ENCODE assay signal across 9 cellular contexts in genomic region chr17:71460943-71461342, GRCh38.
DNase-seq lines count a peak whose midpoint lies in the region; ATAC-seq lines count a peak whose summit lies in the region.
"Had no signal": no experiment of that assay in that cellular context is flagged by ENCODE, and none has a peak within 500 bp of the region (broad histone marks: within the 10 kb centered on the region; RNA-seq: fewer than 3 reads in every experiment).

No MANE protein-coding gene starts in this region.

- H3K36me3 ChIP-seq in mesenchymal stem cell (ENCODE audit: control insufficient read depth in 1 of 2, insufficient read depth in 2 of 2, low read depth in 1 of 2, low read length in 2 of 2): no peaks in the 10 kb centered on the region
- H3K36me3 ChIP-seq: SJCRH30 had no signal

- H3K9me3 ChIP-seq in mesenchymal stem cell (ENCODE audit: control insufficient read depth, low read length): no peaks in the 10 kb centered on the region
- H3K9me3 ChIP-seq: SJCRH30 had no signal

- no peaks in the 10 kb centered on the region for H3K79me1 ChIP-seq in mesenchymal stem cell (replicated peaks; ENCODE audit: low read length, poor library complexity, severe bottlenecking)

- H3K4me2 ChIP-seq in mesenchymal stem cell (ENCODE audit: low read length, poor library complexity, severe bottlenecking): no peak overlapping the region

- H3K27ac Mint-ChIP-seq in natural killer cell treated with Interleukin-12 subunit alpha and Interleukin-12 subunit beta and Interleukin-15 and Interleukin-18, amount 100 ng/mL, for 72 hours: no peak overlapping the region

- no peaks in the 10 kb centered on the region for H3K4me1 ChIP-seq in mesenchymal stem cell (ENCODE audit: control insufficient read depth, insufficient read depth, low read depth, low read length)
- H3K4me1 ChIP-seq: SJCRH30 had no signal

- H2BK12ac ChIP-seq in mesenchymal stem cell (ENCODE audit: low read length in 2 of 2): no peak overlapping the region

- H2AFZ ChIP-seq in mesenchymal stem cell (ENCODE audit: low read depth, low read length): no peak overlapping the region

- H3K23ac ChIP-seq in mesenchymal stem cell (ENCODE audit: low read length in 2 of 2): no peak overlapping the region

- no peak overlapping the region for H3K4me3 Mint-ChIP-seq in natural killer cell treated with Interleukin-12 subunit alpha and Interleukin-12 subunit beta and Interleukin-15 and Interleukin-18, amount 100 ng/mL, for 72 hours

- peak; percentile 10 for DNase-seq in COLO668 (lab: John Stamatoyannopoulos, UW; ENCODE audit: unreplicated experiment)
- peak; percentile 8 for DNase-seq in KBM-7
- peak; percentile 56 for DNase-seq in astrocyte of the hippocampus (ENCODE audit: low read depth, low spot score)
- peak; percentile 40 for DNase-seq in mesenchymal stem cell
- DNase-seq in natural killer cell treated with Interleukin-12 subunit alpha and Interleukin-12 subunit beta and Interleukin-15 and Interleukin-18, amount 100 ng/mL, for 72 hours (ENCODE audit: low spot score): no peak
- DNase-seq in activated naive CD4-positive, alpha-beta T cell (lab: John Stamatoyannopoulos, UW): no peak
- DNase-seq in stimulated activated naive CD8-positive, alpha-beta T cell treated with anti-CD3 and anti-CD28 coated beads, Interleukin-15, Interleukin-2, amounts not matched to agents 100 U/mL and 50 U/mL, for 24 hours: no peak

- no peaks in the 10 kb centered on the region for H3K4me1 Mint-ChIP-seq in natural killer cell treated with Interleukin-12 subunit alpha and Interleukin-12 subunit beta and Interleukin-15 and Interleukin-18, amount 100 ng/mL, for 72 hours (ENCODE audit: low read depth in 2 of 2)

- no peak overlapping the region for H2BK15ac ChIP-seq in mesenchymal stem cell (ENCODE audit: low read depth, poor library complexity, severe bottlenecking)

- in situ Hi-C loops in KBM-7 (cut with MboI; ENCODE audit: low pct_unique_long_range_greater_than_20kb, low sequenced_read_pairs): no loop called here

- 96% methylated on average over 2 of the region's 4 CpGs for WGBS in mesenchymal stem cell

- H2BK120ac ChIP-seq in mesenchymal stem cell (ENCODE audit: low read depth, low read length): no peak overlapping the region

- H3K18ac ChIP-seq in mesenchymal stem cell (ENCODE audit: low read depth in 1 of 2, low read length in 2 of 2): no peak overlapping the region

- H3K27me3 Mint-ChIP-seq in natural killer cell treated with Interleukin-12 subunit alpha and Interleukin-12 subunit beta and Interleukin-15 and Interleukin-18, amount 100 ng/mL, for 72 hours: no peaks in the 10 kb centered on the region

- no peak overlapping the region for H3K9ac ChIP-seq in mesenchymal stem cell (ENCODE audit: low read length)

- no peak overlapping the region for H3K27ac ChIP-seq in mesenchymal stem cell (ENCODE audit: low read length, poor library complexity, severe bottlenecking)
- H3K27ac ChIP-seq: SJCRH30 had no signal

- no peak overlapping the region for H3K14ac ChIP-seq in mesenchymal stem cell (ENCODE audit: low read length in 2 of 2)

- peaks cover 16% of the 10 kb centered on the region for H3K9me3 Mint-ChIP-seq in natural killer cell treated with Interleukin-12 subunit alpha and Interleukin-12 subunit beta and Interleukin-15 and Interleukin-18, amount 100 ng/mL, for 72 hours

- no peak overlapping the region for H4K8ac ChIP-seq in mesenchymal stem cell (ENCODE audit: low read length)

- H3K27me3 ChIP-seq in mesenchymal stem cell (ENCODE audit: control insufficient read depth in 1 of 2, insufficient read depth in 1 of 2, low read length in 2 of 2): no peaks in the 10 kb centered on the region
- H3K27me3 ChIP-seq: SJCRH30 had no signal

- H2AK5ac ChIP-seq in mesenchymal stem cell (ENCODE audit: low read length, severe bottlenecking): no peak overlapping the region

- H3K36me3 Mint-ChIP-seq in natural killer cell treated with Interleukin-12 subunit alpha and Interleukin-12 subunit beta and Interleukin-15 and Interleukin-18, amount 100 ng/mL, for 72 hours: no peaks in the 10 kb centered on the region

- H4K91ac ChIP-seq in mesenchymal stem cell (ENCODE audit: low read length): no peak overlapping the region

- ATAC-seq in natural killer cell treated with Interleukin-12 subunit alpha and Interleukin-12 subunit beta and Interleukin-15 and Interleukin-18, amount 100 ng/mL, for 72 hours: no peak
- no peak for ATAC-seq in HG03039 (IDR thresholded peaks at IDR 0.05; ENCODE audit: unreplicated experiment)
- no peak for ATAC-seq in stimulated activated naive CD8-positive, alpha-beta T cell treated with anti-CD3 and anti-CD28 coated beads, Interleukin-15, Interleukin-2, amounts not matched to agents 100 U/mL and 50 U/mL, for 24 hours

- no peak overlapping the region for H3K4ac ChIP-seq in mesenchymal stem cell (ENCODE audit: low read depth in 1 of 2, low read length in 2 of 2)

- no peak overlapping the region for H2BK5ac ChIP-seq in mesenchymal stem cell (ENCODE audit: low read depth, low read length, poor library complexity, severe bottlenecking)

- H3K4me3 ChIP-seq in mesenchymal stem cell (ENCODE audit: insufficient read depth in 1 of 2, low read depth in 1 of 2, low read length in 2 of 2): no peak overlapping the region
- H3K4me3 ChIP-seq: SJCRH30 had no signal

Comparison
In these comparisons a context has a peak if more than half of its experiments do, and no peak if none do; other contexts are left out.
1. DNase-seq: peak in COLO668 (single experiment), KBM-7 (single experiment), astrocyte of the hippocampus (single experiment) and mesenchymal stem cell (single experiment); none in natural killer cell treated with Interleukin-12 subunit alpha and Interleukin-12 subunit beta and Interleukin-15 and Interleukin-18, amount 100 ng/mL, for 72 hours (single experiment), activated naive CD4-positive, alpha-beta T cell (0 of 4) and stimulated activated naive CD8-positive, alpha-beta T cell treated with anti-CD3 and anti-CD28 coated beads, Interleukin-15, Interleukin-2, amounts not matched to agents 100 U/mL and 50 U/mL, for 24 hours (single experiment).